In genomic region chr4:139988863-139989765, GRCh38 we compare ENCODE assay signal across 10 cellular contexts.
DNase-seq lines count a peak whose midpoint lies in the region; ATAC-seq and TF ChIP-seq lines count a peak whose summit lies in the region.
"Had no signal": no experiment of that assay in that cellular context is flagged by ENCODE, and none has a peak within 500 bp of the region (broad histone marks: within the 10 kb centered on the region; RNA-seq: fewer than 3 reads in every experiment).

No MANE protein-coding gene starts in this region.

- no peaks in the 10 kb centered on the region for H3K36me3 ChIP-seq in right atrium auricular region

- H3K27me3 ChIP-seq in right atrium auricular region = no peaks in the 10 kb centered on the region

- no peaks in the 10 kb centered on the region for H3K9me3 Mint-ChIP-seq in activated CD4-positive, alpha-beta memory T cell treated with anti-CD3 and anti-CD28 coated beads for 36 hours
- no peaks in the 10 kb centered on the region for H3K9me3 Mint-ChIP-seq in activated CD4-positive, alpha-beta memory T cell treated with anti-CD3 and anti-CD28 coated beads, Interleukin-2, amount 10 ng/mL, durations not matched to agents 7 days and 5 days
- H3K9me3 Mint-ChIP-seq: activated B cell treated with CpG ODN at 0.5 μM for 24 hours had no signal

- peaks cover 4% of the 10 kb centered on the region for H3K27me3 Mint-ChIP-seq in activated CD4-positive, alpha-beta memory T cell treated with anti-CD3 and anti-CD28 coated beads for 36 hours
- H3K27me3 Mint-ChIP-seq in activated CD4-positive, alpha-beta memory T cell treated with anti-CD3 and anti-CD28 coated beads, Interleukin-2, amount 10 ng/mL, durations not matched to agents 7 days and 5 days = peaks cover 9% of the 10 kb centered on the region
- H3K27me3 Mint-ChIP-seq: activated B cell treated with CpG ODN at 0.5 μM for 24 hours had no signal

- no peak overlapping the region for H3K27ac Mint-ChIP-seq in activated CD4-positive, alpha-beta memory T cell treated with anti-CD3 and anti-CD28 coated beads for 36 hours
- H3K27ac Mint-ChIP-seq in activated CD4-positive, alpha-beta memory T cell treated with anti-CD3 and anti-CD28 coated beads, Interleukin-2, amount 10 ng/mL, durations not matched to agents 7 days and 5 days = no peak overlapping the region
- H3K27ac Mint-ChIP-seq: activated B cell treated with CpG ODN at 0.5 μM for 24 hours had no signal

- H3K4me1 ChIP-seq in right atrium auricular region = peaks cover 0 to 19% of the 10 kb centered on the region in 2 donors

- no peak for TF ChIP-seq CTCF in right atrium auricular region (IDR thresholded peaks at IDR 0.05)

- no peaks in the 10 kb centered on the region for H3K9me3 ChIP-seq in right atrium auricular region

- intact Hi-C loops in activated CD4-positive, alpha-beta memory T cell treated with anti-CD3 and anti-CD28 coated beads for 36 hours (cut with micrococcal nuclease) = no loop called here

- CTCF ChIA-PET in activated CD4-positive, alpha-beta memory T cell treated with anti-CD3 and anti-CD28 coated beads for 36 hours (lab: Charles Lee) = no interaction called here
- CTCF ChIA-PET in activated CD4-positive, alpha-beta memory T cell treated with anti-CD3 and anti-CD28 coated beads, Interleukin-2, amount 10 ng/mL, durations not matched to agents 7 days and 5 days (lab: Charles Lee) = interaction anchor here (0.7 kb wide), 1 partner anchor 341 kb away, joined by 4 read pairs; no protein-coding TSS in a partner anchor

- no peak overlapping the region for H3K4me3 ChIP-seq in right atrium auricular region

- POLR2A ChIA-PET in activated CD4-positive, alpha-beta memory T cell treated with anti-CD3 and anti-CD28 coated beads for 36 hours (lab: Charles Lee) = no interaction called here
- POLR2A ChIA-PET in activated CD4-positive, alpha-beta memory T cell treated with anti-CD3 and anti-CD28 coated beads, Interleukin-2, amount 10 ng/mL, durations not matched to agents 7 days and 5 days (lab: Charles Lee) = no interaction called here

- peak overlapping the region in 1 of 2 donors; percentile 64 for H3K27ac ChIP-seq in right atrium auricular region

- H3K4me1 Mint-ChIP-seq in activated CD4-positive, alpha-beta memory T cell treated with anti-CD3 and anti-CD28 coated beads for 36 hours (ENCODE audit: low read depth) = peaks cover 6% of the 10 kb centered on the region
- H3K4me1 Mint-ChIP-seq in activated CD4-positive, alpha-beta memory T cell treated with anti-CD3 and anti-CD28 coated beads, Interleukin-2, amount 10 ng/mL, durations not matched to agents 7 days and 5 days = peaks cover 5% of the 10 kb centered on the region
- H3K4me1 Mint-ChIP-seq: activated B cell treated with CpG ODN at 0.5 μM for 24 hours had no signal

- no peak for ATAC-seq in HG03460 (IDR thresholded peaks at IDR 0.05; ENCODE audit: unreplicated experiment)

- no peaks in the 10 kb centered on the region for H3K36me3 Mint-ChIP-seq in activated CD4-positive, alpha-beta memory T cell treated with anti-CD3 and anti-CD28 coated beads for 36 hours
- H3K36me3 Mint-ChIP-seq in activated CD4-positive, alpha-beta memory T cell treated with anti-CD3 and anti-CD28 coated beads, Interleukin-2, amount 10 ng/mL, durations not matched to agents 7 days and 5 days (ENCODE audit: low read depth) = no peaks in the 10 kb centered on the region

- H3K4me3 Mint-ChIP-seq in activated CD4-positive, alpha-beta memory T cell treated with anti-CD3 and anti-CD28 coated beads for 36 hours = no peak overlapping the region
- H3K4me3 Mint-ChIP-seq in activated CD4-positive, alpha-beta memory T cell treated with anti-CD3 and anti-CD28 coated beads, Interleukin-2, amount 10 ng/mL, durations not matched to agents 7 days and 5 days = no peak overlapping the region
- H3K4me3 Mint-ChIP-seq: activated B cell treated with CpG ODN at 0.5 μM for 24 hours had no signal

- DNase-seq in activated CD4-positive, alpha-beta memory T cell treated with anti-CD3 and anti-CD28 coated beads for 36 hours = peak; percentile 69
- DNase-seq in activated CD4-positive, alpha-beta memory T cell treated with anti-CD3 and anti-CD28 coated beads, Interleukin-2, amount 10 ng/mL, durations not matched to agents 7 days and 5 days = no peak
- peak; percentile 66 to 75 for DNase-seq in activated T-cell treated with anti-CD3 and anti-CD28 coated beads, Interleukin-2, amount 50 U/mL, for 48 hours
- peak; percentile 74 for DNase-seq in right atrium auricular region (ENCODE audit: low spot score)
- DNase-seq in stimulated activated CD4-positive, alpha-beta T cell treated with anti-CD3 and anti-CD28 coated beads, Interleukin-1b, Interleukin-23, amount 100 ng/mL, for 24 hours (ENCODE audit: low read depth in 4 of 4, low spot score in 1 of 4) = peak in 3 of 4 experiments; percentile 10 to 57 (median 21)
- DNase-seq in cerebellar nuclear complex (lab: John Stamatoyannopoulos, UW) = no peak
- DNase-seq in effector CD4-positive, alpha-beta T cell = no peak
- DNase-seq: activated B cell treated with CpG ODN at 0.5 μM for 24 hours, DND-41 had no signal

Comparison
In these comparisons a context has a peak if more than half of its experiments do, and no peak if none do; other contexts are left out.
1. DNase-seq: peak in activated CD4-positive, alpha-beta memory T cell treated with anti-CD3 and anti-CD28 coated beads for 36 hours (single experiment), activated T-cell treated with anti-CD3 and anti-CD28 coated beads, Interleukin-2, amount 50 U/mL, for 48 hours (2 of 2), right atrium auricular region (single experiment) and stimulated activated CD4-positive, alpha-beta T cell treated with anti-CD3 and anti-CD28 coated beads, Interleukin-1b, Interleukin-23, amount 100 ng/mL, for 24 hours (3 of 4); none in activated CD4-positive, alpha-beta memory T cell treated with anti-CD3 and anti-CD28 coated beads, Interleukin-2, amount 10 ng/mL, durations not matched to agents 7 days and 5 days (single experiment), cerebellar nuclear complex (0 of 2) and effector CD4-positive, alpha-beta T cell (single experiment).